In genomic region chr2:36459725-36460137, GRCh38 we compare ENCODE assay signal across 8 cellular contexts.
DNase-seq lines count a peak whose midpoint lies in the region; ATAC-seq and TF ChIP-seq lines count a peak whose summit lies in the region.

No MANE protein-coding gene starts in this region.

- no peak for ATAC-seq in effector memory CD8-positive, alpha-beta T cell (replicated peaks)

- POLR2A ChIA-PET in BJ (lab: Charles Lee) = interaction anchor here (0.6 kb wide), 1 partner anchor 92 kb away, joined by 3 read pairs; no protein-coding TSS in a partner anchor

- DNase-seq in BJ (ENCODE audit: low read depth) (no peak), M059J (ENCODE audit: low read depth) (peak; percentile 85), amniotic epithelial cell (ENCODE audit: low read depth) (peak; percentile 74), kidney epithelial cell (ENCODE audit: low read depth) (no peak), T-helper 1 cell (no peak), ovary (no peak)
- no peak for DNase-seq in NK-92 treated with Interleukin-12 subunit alpha and Interleukin-12 subunit beta, amount 100 ng/mL, for 24 hours (lab: John Stamatoyannopoulos, UW)
- no peak for DNase-seq in effector memory CD8-positive, alpha-beta T cell

- H3K27ac ChIP-seq in ovary = no peak overlapping the region

- H3K27me3 ChIP-seq in BJ (ENCODE audit: control insufficient read depth, insufficient read depth, low read length) = no peaks in the 10 kb centered on the region
- no peaks in the 10 kb centered on the region for H3K27me3 ChIP-seq in kidney epithelial cell (ENCODE audit: control insufficient read depth, insufficient read depth, low read length)
- no peaks in the 10 kb centered on the region for H3K27me3 ChIP-seq in ovary

- H3K9me3 Mint-ChIP-seq in effector memory CD8-positive, alpha-beta T cell = no peaks in the 10 kb centered on the region

- WGBS in ovary, 3 donors = 72 to 82% (median 78%) methylated on average over 2 of the region's 2 CpGs

- peak; percentile 46 for TF ChIP-seq CTCF in BJ (IDR thresholded peaks at IDR 0.05; ENCODE audit: insufficient read depth, low read depth, low read length)
- peak; percentile 65 for TF ChIP-seq CTCF in kidney epithelial cell (IDR thresholded peaks at IDR 0.05; ENCODE audit: insufficient read depth, low read length, poor library complexity, severe bottlenecking)
- TF ChIP-seq CTCF in ovary (IDR thresholded peaks at IDR 0.05) = no peak

- peaks cover 6 to 10% of the 10 kb centered on the region in 2 donors for H3K4me1 Mint-ChIP-seq in effector memory CD8-positive, alpha-beta T cell (ENCODE audit: low read depth in 2 of 2)

- peaks cover 2% of the 10 kb centered on the region for H3K36me3 Mint-ChIP-seq in effector memory CD8-positive, alpha-beta T cell (ENCODE audit: insufficient read depth)

- no peak for TF ChIP-seq EP300 in ovary (IDR thresholded peaks at IDR 0.05)

- H3K36me3 ChIP-seq in BJ (ENCODE audit: control insufficient read depth, insufficient read depth, low read length) (peaks cover 12% of the 10 kb centered on the region), kidney epithelial cell (ENCODE audit: control insufficient read depth, insufficient read depth, low read length) (peaks cover 2% of the 10 kb centered on the region), ovary (no peaks in the 10 kb centered on the region)

- intact Hi-C loops in ovary (cut with DNase I) = loop anchor here in 2 of 4 donors (5.0 to 10.0 kb wide), 2 partner anchors 102 to 105 kb away; partner anchors contain the start of gene CRIM1 (in 2 of the 2)

- CTCF ChIA-PET in BJ (lab: Yijun Ruan, JAX) = interaction anchor here (0.8 to 1.9 kb wide), 9 partner anchors 8 to 91 kb away, joined by 3 to 7 read pairs (median 3); no protein-coding TSS in a partner anchor

- peaks cover 22% of the 10 kb centered on the region for H3K4me1 ChIP-seq in ovary (ENCODE audit: insufficient read depth)

- H3K9me3 ChIP-seq in ovary = no peaks in the 10 kb centered on the region

- H3K4me3 ChIP-seq in BJ (ENCODE audit: low read depth, low read length) = no peak overlapping the region
- H3K4me3 ChIP-seq in kidney epithelial cell (ENCODE audit: low read depth, low read length) = no peak overlapping the region
- no peak overlapping the region for H3K4me3 ChIP-seq in ovary

- no peaks in the 10 kb centered on the region for H3K27me3 Mint-ChIP-seq in effector memory CD8-positive, alpha-beta T cell

- no peak for TF ChIP-seq POLR2A in ovary (IDR thresholded peaks at IDR 0.05)

- no peak overlapping the region for H3K4me3 Mint-ChIP-seq in effector memory CD8-positive, alpha-beta T cell

- no peak overlapping the region for H3K27ac Mint-ChIP-seq in effector memory CD8-positive, alpha-beta T cell

Comparison
In these comparisons a context has a peak if more than half of its experiments do, and no peak if none do; other contexts are left out.
1. DNase-seq: peak in M059J (single experiment) and amniotic epithelial cell (single experiment); none in BJ (single experiment), kidney epithelial cell (single experiment), T-helper 1 cell (0 of 5), ovary (0 of 5), NK-92 treated with Interleukin-12 subunit alpha and Interleukin-12 subunit beta, amount 100 ng/mL, for 24 hours (single experiment) and effector memory CD8-positive, alpha-beta T cell (0 of 3).
2. CTCF ChIP-seq: peak in BJ (single experiment) and kidney epithelial cell (single experiment); none in ovary (0 of 3).